ENCODE assay signal across 8 cellular contexts in the genomic region with DNA sequence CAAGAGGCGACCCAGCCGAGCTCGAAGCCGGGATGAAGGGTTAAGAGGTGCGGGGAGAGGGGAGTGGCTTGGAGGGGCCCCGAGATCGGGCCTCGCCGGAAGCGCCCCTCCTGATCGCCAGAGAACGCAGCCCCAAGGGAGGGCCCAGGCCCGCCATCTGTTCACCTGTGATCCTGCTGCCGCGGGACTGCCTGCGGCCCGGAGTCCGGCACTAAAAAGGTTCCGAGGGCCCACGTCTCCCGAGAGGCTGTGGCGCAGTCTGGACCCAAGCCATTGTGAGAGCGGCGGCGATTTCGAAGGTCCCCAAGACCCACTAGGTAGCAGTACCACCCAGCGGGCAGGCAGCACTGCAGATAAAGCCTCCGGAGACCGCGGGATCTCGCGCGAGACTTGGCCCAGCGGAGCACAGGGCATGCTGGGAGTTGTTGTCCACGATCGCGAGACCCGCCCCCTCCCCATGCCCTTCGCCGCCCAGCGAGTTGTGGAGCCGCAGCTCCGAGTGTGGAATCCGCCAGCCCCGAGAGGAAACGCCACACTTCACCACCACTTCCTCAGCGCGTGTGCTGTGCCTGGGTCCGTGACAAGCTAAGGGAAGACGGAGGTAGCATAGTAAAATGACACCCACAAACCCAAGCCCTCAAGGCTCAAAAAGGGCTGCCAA. TPM values are rescaled to one million over a fixed set of nuclear protein-coding genes. Genes with fewer than 3 reads are reported as not detected.
DNase-seq lines count a peak whose midpoint lies in the region; ATAC-seq and TF ChIP-seq lines count a peak whose summit lies in the region.

A gene with protein sequence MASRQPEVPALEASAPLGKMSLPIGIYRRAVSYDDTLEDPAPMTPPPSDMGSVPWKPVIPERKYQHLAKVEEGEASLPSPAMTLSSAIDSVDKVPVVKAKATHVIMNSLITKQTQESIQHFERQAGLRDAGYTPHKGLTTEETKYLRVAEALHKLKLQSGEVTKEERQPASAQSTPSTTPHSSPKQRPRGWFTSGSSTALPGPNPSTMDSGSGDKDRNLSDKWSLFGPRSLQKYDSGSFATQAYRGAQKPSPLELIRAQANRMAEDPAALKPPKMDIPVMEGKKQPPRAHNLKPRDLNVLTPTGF (minus strand): TSS at position 328 of the 661 bp plus-strand sequence. CDS start 2,256 bp downstream, outside the sequence.

- DNase-seq in GM10248 (ENCODE audit: extremely low spot score) (peak; percentile 93), NB4 (ENCODE audit: low read depth) (peak; percentile 90), SK-N-MC (ENCODE audit: low read depth, low spot score) (peak; percentile 28), globus pallidus (ENCODE audit: low spot score) (peak; percentile 92), occipital lobe (lab: John Stamatoyannopoulos, UW) (peak; percentile 91)
- DNase-seq in activated naive CD4-positive, alpha-beta T cell treated with anti-CD3 and anti-CD28 coated beads, Interleukin-2, amount 50 U/mL, for 16 hours, result peak; percentile 94

- H3K36me3 ChIP-seq in SK-N-MC (ENCODE audit: insufficient read depth, low read length), result peaks cover 26% of the 10 kb centered on the region

- peak within 1 kb of the TSS; percentile 90 for H3K9ac ChIP-seq in SK-N-MC (ENCODE audit: insufficient read length)

- no peak within 1 kb of the TSS for H3K27ac ChIP-seq in SK-N-MC
- no peak within 1 kb of the TSS for H3K27ac ChIP-seq in temporal lobe (ENCODE audit: low read depth, low read length)

- H3K4me3 ChIP-seq in NB4 (ENCODE audit: low read depth, low read length) (peak within 1 kb of the TSS; percentile 80), SK-N-MC (peak within 1 kb of the TSS; percentile 92)

- CTCF ChIA-PET in GM10248 (lab: Yijun Ruan, JAX), result interaction anchor here (1.5 to 1.8 kb wide), 3 partner anchors 25 to 182 kb away, joined by 3 to 4 read pairs (median 4); a partner anchor contains a TSS

- TF ChIP-seq POLR2A in NB4 (IDR thresholded peaks at IDR 0.05; ENCODE audit: extremely low read depth, insufficient read length), result peak; percentile 75

- no peak for TF ChIP-seq CTCF in GM10248 (IDR thresholded peaks at IDR 0.05; ENCODE audit: control extremely low read depth, extremely low read depth, low read depth, missing control alignments)
- no peak for TF ChIP-seq CTCF in NB4 (IDR thresholded peaks at IDR 0.05; ENCODE audit: low read depth, low read length)

- no peaks in the 10 kb centered on the region for H3K9me3 ChIP-seq in SK-N-MC (ENCODE audit: low read depth, low read length)

- POLR2A ChIA-PET in GM10248 (lab: Yijun Ruan, JAX), result interaction anchor here (0.6 to 3.0 kb wide), 9 partner anchors 10 to 494 kb away, joined by 3 to 34 read pairs (median 5); a partner anchor contains a TSS

- peak; percentile 87 for ATAC-seq in HG02571 (IDR thresholded peaks at IDR 0.05; ENCODE audit: unreplicated experiment)

RNA-seq across cellular contexts. Expression of the gene that starts here (rescaled TPM):
- total RNA-seq in occipital lobe, result 97.3 TPM
- 76.7 TPM for total RNA-seq in temporal lobe

Comparison
In these comparisons a context has a peak if more than half of its experiments do, and no peak if none do; other contexts are left out.
1. DNase-seq: peak in every context shown above with its lines; median percentile 94 in activated naive CD4-positive, alpha-beta T cell treated with anti-CD3 and anti-CD28 coated beads, Interleukin-2, amount 50 U/mL, for 16 hours; 93 in GM10248; 92 in globus pallidus; 91 in occipital lobe; 90 in NB4; 28 in SK-N-MC.